9 cellular contexts compared by ENCODE assay signal in the genomic region with DNA sequence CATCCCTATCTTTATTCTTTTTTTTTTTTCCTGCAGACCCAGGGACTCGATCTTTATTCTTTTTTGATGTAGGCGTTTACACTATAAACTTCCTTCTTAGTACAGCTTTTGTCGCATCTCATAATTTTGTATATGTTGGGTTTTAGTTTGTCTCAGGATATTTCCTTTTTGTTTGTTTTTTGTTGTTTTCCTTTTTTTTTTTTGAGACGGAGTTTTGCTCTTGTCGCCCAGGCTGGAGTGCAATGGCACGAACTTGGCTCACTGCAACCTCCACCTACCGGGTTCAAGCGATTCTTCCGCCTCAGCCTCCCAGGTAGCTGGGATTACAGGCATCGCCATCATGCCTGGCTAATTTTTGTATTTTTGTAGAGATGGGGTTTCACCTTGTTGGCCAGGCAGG. TPM values are rescaled to one million over a fixed set of nuclear protein-coding genes. Genes with fewer than 3 reads are reported as not detected.
DNase-seq lines count a peak whose midpoint lies in the region; ATAC-seq and TF ChIP-seq lines count a peak whose summit lies in the region.
"Not testable (repeated sequence)": the region's sequence is repeated elsewhere in the genome, so short reads cannot be mapped to it uniquely, and the experiment has no call there.
"Had no signal": no experiment of that assay in that cellular context is flagged by ENCODE, and none has a peak within 500 bp of the region (broad histone marks: within the 10 kb centered on the region; RNA-seq: fewer than 3 reads in every experiment).

No MANE protein-coding gene starts in this region.

- not testable (repeated sequence) for TF ChIP-seq CTCF in AG04450 (IDR thresholded peaks at IDR 0.05; ENCODE audit: low read depth, low read length); H9 (conservative IDR thresholded peaks at IDR 0.05); RWPE2 (IDR thresholded peaks at IDR 0.05; ENCODE audit: poor library complexity, severe bottlenecking); hepatocyte (IDR thresholded peaks at IDR 0.05; ENCODE audit: poor library complexity)

- H4K91ac ChIP-seq in H9 (ENCODE audit: insufficient read length, low read depth, low read length) = not testable (repeated sequence)

- not testable (repeated sequence) for DNase-seq in AG04450 (ENCODE audit: low read depth, low spot score); H9; RWPE2 (ENCODE audit: low spot score); activated naive CD4-positive, alpha-beta T cell treated with anti-CD3 and anti-CD28 coated beads for 36 hours; hepatocyte (ENCODE audit: low spot score); naive thymus-derived CD4-positive, alpha-beta T cell

- H2BK15ac ChIP-seq in H9 (ENCODE audit: low read depth, low read length) = not testable (repeated sequence)

- not testable (repeated sequence) for H2BK12ac ChIP-seq in H9 (ENCODE audit: insufficient read length, low read depth, low read length)

- not testable (repeated sequence) for H3K27ac ChIP-seq in AG04450 (ENCODE audit: low read depth, low read length); H9 (ENCODE audit: insufficient read length, low read depth, low read length); duodenal mucosa (ENCODE audit: low read depth, low read length)
- H3K27ac ChIP-seq in RWPE2 (ENCODE audit: poor library complexity, severe bottlenecking) (peak overlapping the region; percentile 79), hepatocyte (peak overlapping the region; percentile 99), skin epidermis (peak overlapping the region in 7 of 21 experiments; percentile 96 to 100 (median 100))
- peak overlapping the region; percentile 98 for H3K27ac ChIP-seq in naive thymus-derived CD4-positive, alpha-beta T cell (ENCODE audit: low read depth, low read length)

- H2AFZ ChIP-seq in H9 (ENCODE audit: low read length); hepatocyte: not testable (repeated sequence)

- peaks cover 15 to 23% of the 10 kb centered on the region in 2 experiments for H3K4me1 Mint-ChIP-seq in H9
- H3K4me1 Mint-ChIP-seq in activated naive CD4-positive, alpha-beta T cell treated with anti-CD3 and anti-CD28 coated beads for 36 hours (ENCODE audit: low read depth) = peaks cover 64% of the 10 kb centered on the region
- H3K4me1 Mint-ChIP-seq in naive thymus-derived CD4-positive, alpha-beta T cell = peaks cover 32 to 86% (median 68%) of the 10 kb centered on the region in 7 donors

- not testable (repeated sequence) for H3K79me1 ChIP-seq in H9 (ENCODE audit: insufficient read depth, low read depth, low read length, poor library complexity, severe bottlenecking)

- not testable (repeated sequence) for H3T11ph ChIP-seq in H9 (ENCODE audit: low read length)

- H3K4me1 ChIP-seq in H9 (ENCODE audit: insufficient read depth, low read length) = not testable (repeated sequence)
- H3K4me1 ChIP-seq in RWPE2 (ENCODE audit: insufficient read depth, poor library complexity, severe bottlenecking) (peaks cover 10% of the 10 kb centered on the region), duodenal mucosa (ENCODE audit: control insufficient read depth in 1 of 2, insufficient read depth in 2 of 2, low read length in 2 of 2) (peaks cover 15 to 28% of the 10 kb centered on the region in 2 donors), hepatocyte (ENCODE audit: insufficient read depth) (peaks cover 18% of the 10 kb centered on the region)
- H3K4me1 ChIP-seq in naive thymus-derived CD4-positive, alpha-beta T cell (ENCODE audit: control insufficient read depth in 2 of 2, insufficient read depth in 2 of 2, low read length in 2 of 2) = peaks cover 23 to 31% of the 10 kb centered on the region in 2 donors

- peak overlapping the region in 2 of 3 experiments; percentile 99; a peak in 5 of 7 replicates for H3K27ac Mint-ChIP-seq in H9
- H3K27ac Mint-ChIP-seq in activated naive CD4-positive, alpha-beta T cell treated with anti-CD3 and anti-CD28 coated beads for 36 hours = peak overlapping the region; percentile 97
- H3K27ac Mint-ChIP-seq in naive thymus-derived CD4-positive, alpha-beta T cell = peak overlapping the region; percentile 97 to 100 (median 99)

- not testable (repeated sequence) for H3K4ac ChIP-seq in H9 (ENCODE audit: low read depth, low read length)

- ATAC-seq in RWPE2 (ENCODE audit: low read depth); naive thymus-derived CD4-positive, alpha-beta T cell: not testable (repeated sequence)

- not testable (repeated sequence) for H4K8ac ChIP-seq in H9 (replicated peaks; ENCODE audit: insufficient read length, low read depth, low read length)

- CTCF ChIA-PET in AG04450 (lab: Charles Lee) = interaction anchor here (1.1 to 3.1 kb wide), 3 partner anchors 11 to 85 kb away, joined by 3 to 18 read pairs (median 3); no protein-coding TSS in a partner anchor
- CTCF ChIA-PET in activated naive CD4-positive, alpha-beta T cell treated with anti-CD3 and anti-CD28 coated beads for 36 hours (lab: Charles Lee) = not testable (repeated sequence)
- CTCF ChIA-PET in naive thymus-derived CD4-positive, alpha-beta T cell (lab: Charles Lee) = interaction anchor here (0.6 to 2.5 kb wide), 4 partner anchors 8 to 95 kb away, joined by 3 to 17 read pairs (median 3); no protein-coding TSS in a partner anchor

- WGBS in H9 (ENCODE audit: extremely low coverage, insufficient read length, low lambda C conversion rate) = no CpG with 5 or more reads among the region's 10 CpGs
- 85% methylated on average over 10 of the region's 10 CpGs for WGBS in hepatocyte (ENCODE audit: low lambda C conversion rate, missing lambda C conversion rate)

- peaks cover 28% of the 10 kb centered on the region for H3K79me2 ChIP-seq in H9 (ENCODE audit: insufficient read depth, low read length)
- peaks cover 92% of the 10 kb centered on the region for H3K79me2 ChIP-seq in hepatocyte

- not testable (repeated sequence) for H3K27me3 ChIP-seq in AG04450 (ENCODE audit: control insufficient read depth, insufficient read depth, low read length); H9 (ENCODE audit: insufficient read depth, low read length); RWPE2 (ENCODE audit: insufficient read depth, poor library complexity, severe bottlenecking); duodenal mucosa (ENCODE audit: control insufficient read depth in 1 of 2, insufficient read depth in 2 of 2, low read length in 2 of 2); hepatocyte; naive thymus-derived CD4-positive, alpha-beta T cell (ENCODE audit: control insufficient read depth in 2 of 2, insufficient read depth in 2 of 2, low read length in 2 of 2)

- H2AK5ac ChIP-seq in H9 (ENCODE audit: insufficient read length, low read length) = not testable (repeated sequence)

- peak overlapping the region; percentile 95 to 97 for H3K4me3 Mint-ChIP-seq in H9
- H3K4me3 Mint-ChIP-seq in activated naive CD4-positive, alpha-beta T cell treated with anti-CD3 and anti-CD28 coated beads for 36 hours = peak overlapping the region; percentile 98
- peak overlapping the region; percentile 89 to 100 (median 97) for H3K4me3 Mint-ChIP-seq in naive thymus-derived CD4-positive, alpha-beta T cell

- not testable (repeated sequence) for H3K18ac ChIP-seq in H9 (ENCODE audit: insufficient read length, low read depth, low read length)

- intact Hi-C loops in activated naive CD4-positive, alpha-beta T cell treated with anti-CD3 and anti-CD28 coated beads for 36 hours (cut with micrococcal nuclease) = loop anchor here (1.0 kb wide), 5 partner anchors 16 to 525 kb away; partner anchors contain the start of genes DDB1, PRPF19, TKFC and TMEM138
- intact Hi-C loops in naive thymus-derived CD4-positive, alpha-beta T cell (cut with micrococcal nuclease) = loop anchor here (1.0 to 10.0 kb wide), 8 partner anchors 15 to 694 kb away; partner anchors contain the start of genes DDB1 (in 2 of the 2), INCENP (in 2 of the 2), TKFC (in 2 of the 2) and CCDC86 (in 1 of the 2)

- not testable (repeated sequence) for H2BK5ac ChIP-seq in H9 (ENCODE audit: insufficient read length, low read length)

- H3K14ac ChIP-seq in H9 (ENCODE audit: insufficient read depth, low read length) = not testable (repeated sequence)

- not testable (repeated sequence) for H3K9me3 ChIP-seq in AG04450 (ENCODE audit: control insufficient read depth, insufficient read depth, low read length); H9 (ENCODE audit: control insufficient read depth, low read depth, low read length); RWPE2 (ENCODE audit: severe bottlenecking); duodenal mucosa (ENCODE audit: control insufficient read depth in 1 of 2, low read length in 2 of 2); hepatocyte (ENCODE audit: low read depth); naive thymus-derived CD4-positive, alpha-beta T cell (ENCODE audit: control insufficient read depth in 2 of 3, low read length in 3 of 3)

- H2BK20ac ChIP-seq in H9 (ENCODE audit: low read depth, low read length, poor library complexity, severe bottlenecking) = not testable (repeated sequence)

- peaks cover 26 to 38% (median 38%) of the 10 kb centered on the region in 3 experiments; a peak in 6 of 7 replicates for H3K36me3 Mint-ChIP-seq in H9 (ENCODE audit: insufficient read depth in 1 of 3, low read depth in 3 of 3)
- peaks cover 29% of the 10 kb centered on the region for H3K36me3 Mint-ChIP-seq in activated naive CD4-positive, alpha-beta T cell treated with anti-CD3 and anti-CD28 coated beads for 36 hours (ENCODE audit: low read depth)
- H3K36me3 Mint-ChIP-seq in naive thymus-derived CD4-positive, alpha-beta T cell = peaks cover 5 to 28% (median 21%) of the 10 kb centered on the region in 5 donors

- not testable (repeated sequence) for H4K20me1 ChIP-seq in H9 (ENCODE audit: control insufficient read depth, insufficient read depth, insufficient read length)
- H4K20me1 ChIP-seq in hepatocyte (ENCODE audit: insufficient read depth, poor library complexity, severe bottlenecking) = peaks cover 21% of the 10 kb centered on the region

- H2BK120ac ChIP-seq in H9 (ENCODE audit: low read depth, low read length, poor library complexity, severe bottlenecking) = not testable (repeated sequence)

- peaks cover 46% of the 10 kb centered on the region for H3K36me3 ChIP-seq in RWPE2 (ENCODE audit: low read depth)
- peaks cover 14 to 30% of the 10 kb centered on the region in 2 donors for H3K36me3 ChIP-seq in duodenal mucosa (ENCODE audit: control insufficient read depth in 1 of 2, insufficient read depth in 2 of 2, low read length in 2 of 2)
- H3K36me3 ChIP-seq in hepatocyte (replicated peaks; ENCODE audit: insufficient read depth, low read depth) = not testable (repeated sequence)
- peaks cover 11 to 29% (median 20%) of the 10 kb centered on the region in 3 experiments for H3K36me3 ChIP-seq in naive thymus-derived CD4-positive, alpha-beta T cell (ENCODE audit: control insufficient read depth in 2 of 3, insufficient read depth in 3 of 3, low read length in 3 of 3)

- POLR2A ChIA-PET in AG04450 (lab: Yijun Ruan, JAX) = not testable (repeated sequence)
- POLR2A ChIA-PET in naive thymus-derived CD4-positive, alpha-beta T cell (lab: Charles Lee) = interaction anchor here (1.4 to 4.2 kb wide), 5 partner anchors 38 to 517 kb away, joined by 3 to 27 read pairs (median 6); partner anchors contain the start of genes CYB561A3, TMEM109, TMEM138 and TMEM216

- not testable (repeated sequence) for H3K23ac ChIP-seq in H9 (ENCODE audit: insufficient read length, low read depth, low read length)

- H3K4me3 ChIP-seq in AG04450 (ENCODE audit: low read depth, low read length) (peak overlapping the region; percentile 100), RWPE2 (ENCODE audit: severe bottlenecking) (peak overlapping the region; percentile 73), duodenal mucosa (ENCODE audit: low read depth in 1 of 2, low read length in 2 of 2) (peak overlapping the region; percentile 78 to 93), hepatocyte (peak overlapping the region; percentile 74), skin epidermis (peak overlapping the region; percentile 60 to 95 (median 88))
- peak overlapping the region; percentile 91 for H3K4me3 ChIP-seq in naive thymus-derived CD4-positive, alpha-beta T cell (ENCODE audit: low read length)

- H3K27me3 Mint-ChIP-seq in H9 (ENCODE audit: low read depth); activated naive CD4-positive, alpha-beta T cell treated with anti-CD3 and anti-CD28 coated beads for 36 hours (ENCODE audit: low read depth); naive thymus-derived CD4-positive, alpha-beta T cell: not testable (repeated sequence)

- H3K4me2 ChIP-seq in H9 (ENCODE audit: insufficient read depth, insufficient read length, low read length) = peak overlapping the region; percentile 84
- peak overlapping the region; percentile 75 for H3K4me2 ChIP-seq in hepatocyte

- not testable (repeated sequence) for H4K5ac ChIP-seq in H9 (ENCODE audit: insufficient read length, low read depth, low read length)

- not testable (repeated sequence) for H3K56ac ChIP-seq in H9 (ENCODE audit: insufficient read length, low read depth, low read length)

- not testable (repeated sequence) for H3K23me2 ChIP-seq in H9 (ENCODE audit: insufficient read length, low read depth, low read length, poor library complexity, severe bottlenecking)

- peak overlapping the region; percentile 98 for H3K9ac ChIP-seq in H9 (ENCODE audit: extremely low read depth, insufficient read length, low read length)
- peak overlapping the region; percentile 67 to 95 for H3K9ac ChIP-seq in duodenal mucosa (ENCODE audit: low read depth in 1 of 2, low read length in 2 of 2)

- not testable (repeated sequence) for H3K9me3 Mint-ChIP-seq in H9; activated naive CD4-positive, alpha-beta T cell treated with anti-CD3 and anti-CD28 coated beads for 36 hours; naive thymus-derived CD4-positive, alpha-beta T cell

- H3K9me2 ChIP-seq in hepatocyte (replicated peaks; ENCODE audit: insufficient read depth) = not testable (repeated sequence)

RNA-seq across cellular contexts. Expression of gene SDHAF2, which starts 0.9 kb away (rescaled TPM):
- 71.6 and 86.5 TPM in 2 replicates for polyA plus RNA-seq in AG04450 (2011; rRNA removed)
- polyA minus RNA-seq in AG04450 (2011; rRNA and poly(A)+ RNA removed) = 59.9 and 74.6 TPM in 2 replicates
- total RNA-seq in H9 (2021) = 41.8 and 45.2 TPM in 2 replicates
- 10 to 100 TPM; 23.7 to 27.0 TPM for total RNA-seq in activated naive CD4-positive, alpha-beta T cell treated with anti-CD3 and anti-CD28 coated beads for 36 hours
- total RNA-seq in hepatocyte = 47.8 and 62.3 TPM in 2 replicates
- 72.0 and 74.3 TPM in 2 replicates for polyA plus RNA-seq in hepatocyte
- 10 to 100 TPM; 36.1 to 56.6 (median 48.2) TPM for total RNA-seq in naive thymus-derived CD4-positive, alpha-beta T cell
- polyA plus RNA-seq in naive thymus-derived CD4-positive, alpha-beta T cell = 100 to 1,000 TPM; 100 to 116 TPM

RNA-seq across cellular contexts. Expression of gene CPSF7, which starts 1.1 kb away (rescaled TPM):
- polyA plus RNA-seq in AG04450 (2011; rRNA removed) (37.3 and 40.3 TPM in 2 replicates), hepatocyte (27.5 and 29.0 TPM in 2 replicates)
- polyA minus RNA-seq in AG04450 (2011; rRNA and poly(A)+ RNA removed) = 45.7 and 50.7 TPM in 2 replicates
- total RNA-seq in H9 (2021) (133 and 145 TPM in 2 replicates), hepatocyte (29.7 and 39.6 TPM in 2 replicates)
- total RNA-seq in activated naive CD4-positive, alpha-beta T cell treated with anti-CD3 and anti-CD28 coated beads for 36 hours = 100 to 1,000 TPM; 106 to 108 TPM
- total RNA-seq in naive thymus-derived CD4-positive, alpha-beta T cell = 100 to 1,000 TPM in 4 of 5 experiments, 10 to 100 TPM in 1; 96.0 to 174 (median 113) TPM
- 10 to 100 TPM; 27.5 to 35.3 TPM for polyA plus RNA-seq in naive thymus-derived CD4-positive, alpha-beta T cell

RNA-seq across cellular contexts. Expression of gene TMEM216, which starts 38.5 kb away (rescaled TPM):
- polyA plus RNA-seq in AG04450 (2011; rRNA removed) (28.8 and 32.6 TPM in 2 replicates), hepatocyte (20.5 and 21.1 TPM in 2 replicates)
- polyA minus RNA-seq in AG04450 (2011; rRNA and poly(A)+ RNA removed) = 18.0 and 21.6 TPM in 2 replicates
- total RNA-seq in H9 (2021) (24.3 and 25.2 TPM in 2 replicates), hepatocyte (26.9 and 28.7 TPM in 2 replicates)
- total RNA-seq in activated naive CD4-positive, alpha-beta T cell treated with anti-CD3 and anti-CD28 coated beads for 36 hours = 1 to 10 TPM; 5.5 to 6.3 TPM
- 10 to 100 TPM in 2 of 5 experiments, 1 to 10 TPM in 3; 4.7 to 17.2 (median 9.2) TPM for total RNA-seq in naive thymus-derived CD4-positive, alpha-beta T cell
- 10 to 100 TPM; 34.7 to 35.8 TPM for polyA plus RNA-seq in naive thymus-derived CD4-positive, alpha-beta T cell
- total RNA-seq: G401 had no signal
